Comparison of ENCODE assay signal across 19 cellular contexts in genomic region chr1:182740120-182740519, GRCh38. TPM values are rescaled to one million over a fixed set of nuclear protein-coding genes. Genes with fewer than 3 reads are reported as not detected.
"Had no signal": no experiment of that assay in that cellular context is flagged by ENCODE, and none has a peak within 500 bp of the region (broad histone marks: within the 10 kb centered on the region; RNA-seq: fewer than 3 reads in every experiment).

No MANE protein-coding gene starts in this region.

- H3K4me1 Mint-ChIP-seq: activated naive CD4-positive, alpha-beta T cell treated with anti-CD3 and anti-CD28 coated beads, Interleukin-2, amount 50 U/mL, for 24 hours; memory B cell; naive thymus-derived CD8-positive, alpha-beta T cell had no signal

- H3K9me3 ChIP-seq: gastrocnemius medialis, ovary, psoas muscle, transverse colon had no signal

- H3K4me3 ChIP-seq: gastrocnemius medialis, ovary, psoas muscle, transverse colon had no signal

- ATAC-seq: esophagus mucosa; gastrocnemius medialis; left ventricle myocardium superior; naive thymus-derived CD8-positive, alpha-beta T cell; psoas muscle; right cardiac atrium had no signal

- H3K36me3 ChIP-seq: gastrocnemius medialis, ovary, transverse colon, WERI-Rb-1 had no signal

- H3K4me3 Mint-ChIP-seq: activated naive CD4-positive, alpha-beta T cell treated with anti-CD3 and anti-CD28 coated beads, Interleukin-2, amount 50 U/mL, for 24 hours; memory B cell; naive thymus-derived CD8-positive, alpha-beta T cell had no signal

- H3K36me3 Mint-ChIP-seq: activated naive CD4-positive, alpha-beta T cell treated with anti-CD3 and anti-CD28 coated beads, Interleukin-2, amount 50 U/mL, for 24 hours; memory B cell; naive thymus-derived CD8-positive, alpha-beta T cell had no signal

- H3K27ac Mint-ChIP-seq: activated naive CD4-positive, alpha-beta T cell treated with anti-CD3 and anti-CD28 coated beads, Interleukin-2, amount 50 U/mL, for 24 hours; memory B cell; naive thymus-derived CD8-positive, alpha-beta T cell had no signal

- DNase-seq: activated CD4-positive, alpha-beta T cell treated with anti-CD3 and anti-CD28 coated beads, Interleukin-2, amount 50 U/mL, for 4 hours; activated gamma-delta T cell; effector CD4-positive, alpha-beta T cell; gastrocnemius medialis; left ventricle myocardium superior; naive thymus-derived CD8-positive, alpha-beta T cell; psoas muscle; stimulated activated CD4-positive, alpha-beta T cell treated with anti-CD3 and anti-CD28 coated beads, Interleukin-2, amount 100 ng/mL, for 24 hours; SW 1271; transverse colon; WERI-Rb-1 had no signal

- H3K27me3 Mint-ChIP-seq: activated naive CD4-positive, alpha-beta T cell treated with anti-CD3 and anti-CD28 coated beads, Interleukin-2, amount 50 U/mL, for 24 hours had no signal

- H3K4me1 ChIP-seq: gastrocnemius medialis, psoas muscle, transverse colon had no signal

- H3K27me3 ChIP-seq: gastrocnemius medialis, ovary, transverse colon had no signal

- H3K27ac ChIP-seq: gastrocnemius medialis, psoas muscle, transverse colon, WERI-Rb-1 had no signal

- H3K9me3 Mint-ChIP-seq: activated naive CD4-positive, alpha-beta T cell treated with anti-CD3 and anti-CD28 coated beads, Interleukin-2, amount 50 U/mL, for 24 hours; memory B cell had no signal

RNA-seq across cellular contexts. Expression of gene RGS8, which starts 55.7 kb away (rescaled TPM):
- total RNA-seq: activated CD8-positive, alpha-beta memory T cell treated with anti-CD3 and anti-CD28 coated beads for 36 hours; esophagus mucosa; gastrocnemius medialis; left ventricle myocardium superior; naive thymus-derived CD8-positive, alpha-beta T cell; psoas muscle; skeletal muscle tissue; T-helper 2 cell treated with Interferon-gamma antibody and Interleukin-4, amounts not matched to agents 100 ng/mL and 5 ng/mL, for 36 hours had no signal
- polyA plus RNA-seq: naive thymus-derived CD8-positive, alpha-beta T cell had no signal
